ENCODE assay signal across 18 cellular contexts in genomic region chr2:59935005-59935404, GRCh38.
DNase-seq lines count a peak whose midpoint lies in the region; ATAC-seq and TF ChIP-seq lines count a peak whose summit lies in the region.
"Had no signal": no experiment of that assay in that cellular context is flagged by ENCODE, and none has a peak within 500 bp of the region (broad histone marks: within the 10 kb centered on the region; RNA-seq: fewer than 3 reads in every experiment).

No MANE protein-coding gene starts in this region.

- no peaks in the 10 kb centered on the region for H3K36me3 ChIP-seq in A673 (ENCODE audit: insufficient read depth, low read length, poor library complexity, severe bottlenecking)
- H3K36me3 ChIP-seq in GM23338 (ENCODE audit: insufficient read depth) = no peaks in the 10 kb centered on the region
- H3K36me3 ChIP-seq in OCI-LY7 (ENCODE audit: insufficient read depth, low read length) = no peaks in the 10 kb centered on the region
- H3K36me3 ChIP-seq: SJCRH30 had no signal

- H3K9me2 ChIP-seq in GM23338 (ENCODE audit: insufficient read depth) = no peaks in the 10 kb centered on the region
- H3K9me2 ChIP-seq in OCI-LY7 (ENCODE audit: insufficient read depth, low read length) = no peaks in the 10 kb centered on the region

- peaks cover 1% of the 10 kb centered on the region for H3K27me3 Mint-ChIP-seq in GM23338 (ENCODE audit: insufficient read depth, low read depth, poor library complexity)
- peaks cover 6% of the 10 kb centered on the region for H3K27me3 Mint-ChIP-seq in stimulated activated naive CD8-positive, alpha-beta T cell treated with anti-CD3 and anti-CD28 coated beads, Interleukin-15, amount 100 ng/mL, for 72 hours
- H3K27me3 Mint-ChIP-seq: CD4-positive, CD25-positive, alpha-beta regulatory T cell had no signal

- DNase-seq in A673 (ENCODE audit: low spot score) = peak; percentile 1
- peak; percentile 21 for DNase-seq in GM23338 (ENCODE audit: low spot score)
- DNase-seq in OCI-LY7 (ENCODE audit: low spot score) = peak; percentile 5
- no peak for DNase-seq in epithelial cell of proximal tubule (ENCODE audit: low read depth)
- DNase-seq in stimulated activated naive CD8-positive, alpha-beta T cell treated with anti-CD3 and anti-CD28 coated beads, Interleukin-15, amount 100 ng/mL, for 72 hours = no peak
- no peak for DNase-seq in erythroblast (lab: John Stamatoyannopoulos, UW)
- no peak for DNase-seq in NCI-H1436 (lab: John Stamatoyannopoulos, UW)
- DNase-seq in NCI-H2196 treated with DMSO at 0.1 percent for 48 hours (lab: John Stamatoyannopoulos, UW; ENCODE audit: unreplicated experiment) = no peak
- DNase-seq: AML-193; CD4-positive, CD25-positive, alpha-beta regulatory T cell; DMS53; NCI-H1436 treated with DMSO at 0.1 percent for 48 hours; NCI-H2081 treated with DMSO at 0.1 percent for 48 hours; NCI-H226; NCI-H69; PC-9; SJCRH30 had no signal

- intact Hi-C loops in A673 (cut with micrococcal nuclease; ENCODE audit: unreplicated experiment) (no loop called here), OCI-LY7 (cut with micrococcal nuclease; ENCODE audit: unreplicated experiment) (no loop called here)

- peaks cover 7% of the 10 kb centered on the region for H3K4me1 Mint-ChIP-seq in GM23338
- H3K4me1 Mint-ChIP-seq in stimulated activated naive CD8-positive, alpha-beta T cell treated with anti-CD3 and anti-CD28 coated beads, Interleukin-15, amount 100 ng/mL, for 72 hours = peaks cover 6% of the 10 kb centered on the region
- H3K4me1 Mint-ChIP-seq: CD4-positive, CD25-positive, alpha-beta regulatory T cell had no signal

- H3K4me3 ChIP-seq in A673 (ENCODE audit: low read depth, low read length, poor library complexity, severe bottlenecking) = no peak overlapping the region
- no peak overlapping the region for H3K4me3 ChIP-seq in GM23338
- no peak overlapping the region for H3K4me3 ChIP-seq in OCI-LY7 (ENCODE audit: low read depth, low read length, poor library complexity, severe bottlenecking)
- no peak overlapping the region for H3K4me3 ChIP-seq in epithelial cell of proximal tubule (ENCODE audit: low read depth, low read length)
- H3K4me3 ChIP-seq: K562, PC-9, SJCRH30 had no signal

- H3K79me2 ChIP-seq in GM23338 (replicated peaks; ENCODE audit: insufficient read depth) (no peaks in the 10 kb centered on the region), OCI-LY7 (ENCODE audit: insufficient read depth, low read depth, low read length) (no peaks in the 10 kb centered on the region)

- no peak for TF ChIP-seq POLR2A in erythroblast (IDR thresholded peaks at IDR 0.05; ENCODE audit: low read length)

- no peaks in the 10 kb centered on the region for H4K20me1 ChIP-seq in GM23338 (replicated peaks; ENCODE audit: insufficient read depth)
- no peaks in the 10 kb centered on the region for H4K20me1 ChIP-seq in OCI-LY7 (ENCODE audit: insufficient read depth, low read length)

- H3K9me3 Mint-ChIP-seq in GM23338 = no peaks in the 10 kb centered on the region; the same call in 2 of the 3 replicates
- H3K9me3 Mint-ChIP-seq in stimulated activated naive CD8-positive, alpha-beta T cell treated with anti-CD3 and anti-CD28 coated beads, Interleukin-15, amount 100 ng/mL, for 72 hours = peaks cover 4 to 15% of the 10 kb centered on the region in 2 donors

- H3K4me1 ChIP-seq in A673 (ENCODE audit: insufficient read depth, low read length, poor library complexity, severe bottlenecking) = no peaks in the 10 kb centered on the region
- no peaks in the 10 kb centered on the region for H3K4me1 ChIP-seq in GM23338 (ENCODE audit: insufficient read depth)
- H3K4me1 ChIP-seq in OCI-LY7 (ENCODE audit: insufficient read depth, low read length, poor library complexity, severe bottlenecking) = no peaks in the 10 kb centered on the region
- H3K4me1 ChIP-seq: SJCRH30 had no signal

- peak; percentile 26; the same call in 1 of the 3 replicates for ATAC-seq in GM23338
- no peak for ATAC-seq in stimulated activated naive CD8-positive, alpha-beta T cell treated with anti-CD3 and anti-CD28 coated beads, Interleukin-15, amount 100 ng/mL, for 72 hours
- ATAC-seq: K562 had no signal

- no peak overlapping the region for H3K27ac Mint-ChIP-seq in GM23338
- H3K27ac Mint-ChIP-seq in stimulated activated naive CD8-positive, alpha-beta T cell treated with anti-CD3 and anti-CD28 coated beads, Interleukin-15, amount 100 ng/mL, for 72 hours = no peak overlapping the region
- H3K27ac Mint-ChIP-seq: CD4-positive, CD25-positive, alpha-beta regulatory T cell had no signal

- H3K4me3 Mint-ChIP-seq in GM23338 = no peak overlapping the region
- H3K4me3 Mint-ChIP-seq in stimulated activated naive CD8-positive, alpha-beta T cell treated with anti-CD3 and anti-CD28 coated beads, Interleukin-15, amount 100 ng/mL, for 72 hours = no peak overlapping the region
- H3K4me3 Mint-ChIP-seq: CD4-positive, CD25-positive, alpha-beta regulatory T cell had no signal

- CTCF ChIA-PET in A673 (lab: Charles Lee) = no interaction called here
- CTCF ChIA-PET in OCI-LY7 (lab: Charles Lee; ENCODE audit: unreplicated experiment) = no interaction called here

- TF ChIP-seq CTCF in A673 (conservative IDR thresholded peaks at IDR 0.05; ENCODE audit: low read depth, low read length) (no peak), GM23338 (conservative IDR thresholded peaks at IDR 0.05; ENCODE audit: low read depth in 2 of 2) (peak; percentile 23 to 64), OCI-LY7 (conservative IDR thresholded peaks at IDR 0.05; ENCODE audit: low read length) (peak; percentile 49; the same call in 1 of the 2 replicates), epithelial cell of proximal tubule (conservative IDR thresholded peaks at IDR 0.05; ENCODE audit: low read depth, low read length) (peak; percentile 35)

- POLR2A ChIA-PET in A673 (lab: Charles Lee; ENCODE audit: low non-redundant PET) = no interaction called here
- POLR2A ChIA-PET in OCI-LY7 (lab: Charles Lee) = no interaction called here

- H3K9me3 ChIP-seq in A673 (ENCODE audit: low read depth, low read length, poor library complexity, severe bottlenecking) = no peaks in the 10 kb centered on the region
- H3K9me3 ChIP-seq in OCI-LY7 (ENCODE audit: low read length) = no peaks in the 10 kb centered on the region
- H3K9me3 ChIP-seq: SJCRH30 had no signal

- H3K36me3 Mint-ChIP-seq in GM23338 (ENCODE audit: low read depth) = no peaks in the 10 kb centered on the region
- H3K36me3 Mint-ChIP-seq: CD4-positive, CD25-positive, alpha-beta regulatory T cell had no signal

- H3K4me2 ChIP-seq in GM23338 (no peak overlapping the region), OCI-LY7 (ENCODE audit: low read length) (no peak overlapping the region)
- H3K4me2 ChIP-seq: PC-9 had no signal

- BruUV-seq in A673 (replicated peaks; lab: Mats Ljungman, UMichigan) (no TSS peak), OCI-LY7 (replicated peaks; lab: Mats Ljungman, UMichigan) (no TSS peak)

- H2AFZ ChIP-seq in GM23338 = no peak overlapping the region
- H2AFZ ChIP-seq in OCI-LY7 (ENCODE audit: low read length) = no peak overlapping the region
- H2AFZ ChIP-seq: PC-9 had no signal

- H3K27me3 ChIP-seq in A673 (replicated peaks; ENCODE audit: insufficient read depth, low read depth, low read length, poor library complexity) = peaks cover 21% of the 10 kb centered on the region
- no peaks in the 10 kb centered on the region for H3K27me3 ChIP-seq in GM23338 (ENCODE audit: insufficient read depth)
- H3K27me3 ChIP-seq: SJCRH30 had no signal

- no peaks in the 10 kb centered on the region for H3F3A ChIP-seq in GM23338 (replicated peaks; ENCODE audit: low read depth)

- H3K27ac ChIP-seq in A673 (ENCODE audit: low read depth, low read length, poor library complexity, severe bottlenecking) = no peak overlapping the region
- no peak overlapping the region for H3K27ac ChIP-seq in GM23338 (ENCODE audit: low read depth)
- H3K27ac ChIP-seq in OCI-LY7 (ENCODE audit: low read depth, low read length, poor library complexity, severe bottlenecking) = no peak overlapping the region
- H3K27ac ChIP-seq: PC-9, SJCRH30 had no signal

TF ChIP-seq in GM23338, 12 proteins besides CTCF, POLR2A, EP300 and RAD21 (continues in another document):
- TF ChIP-seq EZH2phosphoT487 (IDR thresholded peaks at IDR 0.05; ENCODE audit: unreplicated experiment) (no peak), POLR2AphosphoS5 (IDR thresholded peaks at IDR 0.05; ENCODE audit: low read depth) (no peak), REST (IDR thresholded peaks at IDR 0.05; ENCODE audit: unreplicated experiment) (no peak), ZNF114 (CRISPR knock-in tag; IDR thresholded peaks at IDR 0.05) (no peak), CREB1 (CRISPR knock-in tag; IDR thresholded peaks at IDR 0.05; ENCODE audit: low read depth) (no peak), ETS1 (IDR thresholded peaks at IDR 0.05) (no peak)

Comparison
In these comparisons a context has a peak if more than half of its experiments do, and no peak if none do; other contexts are left out.
1. DNase-seq: peak in A673 (single experiment), GM23338 (single experiment) and OCI-LY7 (single experiment); none in epithelial cell of proximal tubule (single experiment), stimulated activated naive CD8-positive, alpha-beta T cell treated with anti-CD3 and anti-CD28 coated beads, Interleukin-15, amount 100 ng/mL, for 72 hours (0 of 2), erythroblast (0 of 2), NCI-H1436 (single experiment) and NCI-H2196 treated with DMSO at 0.1 percent for 48 hours (single experiment).